ENCODE assay signal across 31 cellular contexts in genomic region chr14:36132826-36133225, GRCh38. TPM values are rescaled to one million over a fixed set of nuclear protein-coding genes. Genes with fewer than 3 reads are reported as not detected.
"Had no signal": no experiment of that assay in that cellular context is flagged by ENCODE, and none has a peak within 500 bp of the region (broad histone marks: within the 10 kb centered on the region; RNA-seq: fewer than 3 reads in every experiment).

No MANE protein-coding gene starts in this region.

- H3K4me3 ChIP-seq: stomach, suprapubic skin, testis, thoracic aorta, thyroid gland, tibial artery, tibial nerve, transverse colon, upper lobe of left lung, upper lobe of right lung, uterus, vagina had no signal

- FAIRE-seq: urothelium cell line had no signal

- DNase-seq: stimulated activated CD4-positive, alpha-beta T cell treated with anti-CD3 and anti-CD28 coated beads, Interleukin-2, amount 100 ng/mL, for 48 hours; stimulated activated CD4-positive, alpha-beta T cell treated with anti-CD3 and anti-CD28 coated beads, Interleukin-4, amount 100 ng/mL, for 1 hour; stimulated activated CD4-positive, alpha-beta T cell treated with anti-CD3 and anti-CD28 coated beads, Interleukin-4, amount 100 ng/mL, for 24 hours; stimulated activated CD4-positive, alpha-beta T cell treated with anti-CD3 and anti-CD28 coated beads, Interleukin-4, amount 100 ng/mL, for 4 hours; stimulated activated CD8-positive, alpha-beta memory T cell treated with anti-CD3 and anti-CD28 coated beads, Interleukin-4, amount 100 ng/mL, for 48 hours; stimulated activated naive B cell treated with anti-CD40 and anti-IgM and Interleukin-4, amounts not matched to agents 10 μg/mL and 1 μg/mL and 100 μg/mL, for 72 hours; stimulated activated naive CD4-positive, alpha-beta T cell; stimulated activated naive CD4-positive, alpha-beta T cell treated with Interleukin-2 at 50 U/mL for 16 hours; stimulated activated naive CD8-positive, alpha-beta T cell treated with anti-CD3 and anti-CD28 coated beads, Interleukin-15, amount 100 ng/mL, for 72 hours; stimulated activated naive CD8-positive, alpha-beta T cell treated with anti-CD3 and anti-CD28 coated beads, Interleukin-15, Interleukin-2, amounts not matched to agents 100 U/mL and 50 U/mL, for 24 hours; stomach; substantia nigra; testis; thyroid gland; tibial artery; transverse colon; trophoblast cell; upper lobe of left lung; upper lobe of right lung; uterus had no signal

- ATAC-seq: stimulated activated effector memory CD8-positive, alpha-beta T cell treated with anti-CD3 and anti-CD28 coated beads, Interleukin-12 subunit alpha, Interleukin-12 subunit beta, amount 100 ng/mL, for 72 hours; stimulated activated memory B cell treated with anti-CD40 and anti-IgM and Interleukin-4, amounts not matched to agents 10 μg/mL and 1 μg/mL and 100 μg/mL, for 72 hours; stimulated activated naive B cell treated with anti-CD40 and anti-IgM and Interleukin-4, amounts not matched to agents 10 μg/mL and 1 μg/mL and 100 μg/mL, for 72 hours; stimulated activated naive CD8-positive, alpha-beta T cell treated with anti-CD3 and anti-CD28 coated beads, Interleukin-15, amount 100 ng/mL, for 72 hours; stimulated activated naive CD8-positive, alpha-beta T cell treated with anti-CD3 and anti-CD28 coated beads, Interleukin-15, Interleukin-2, amounts not matched to agents 100 U/mL and 50 U/mL, for 24 hours; upper lobe of right lung had no signal

RNA-seq across cellular contexts. Expression of gene PTCSC3, which starts 43.7 kb away (rescaled TPM):
- total RNA-seq: stomach, subcutaneous adipose tissue, suprapubic skin, temporal lobe, testis, thoracic aorta, tibial nerve, transverse colon, ureter, urinary bladder, uterus, vagina had no signal
